In genomic region chr2:156562136-156562535, GRCh38 we compare ENCODE assay signal across 19 cellular contexts.
A peak's percentile ranks its signal among the peaks of the same experiment; 100 is the strongest.
DNase-seq lines count a peak whose midpoint lies in the region; ATAC-seq and TF ChIP-seq lines count a peak whose summit lies in the region.
"Had no signal": no experiment of that assay in that cellular context is flagged by ENCODE, and none has a peak within 500 bp of the region (broad histone marks: within the 10 kb centered on the region; RNA-seq: fewer than 3 reads in every experiment).

No MANE protein-coding gene starts in this region.

- H3K27me3 ChIP-seq in brain microvascular endothelial cell (replicated peaks), result no peaks in the 10 kb centered on the region
- H3K27me3 ChIP-seq: esophagus squamous epithelium had no signal

- no peak overlapping the region for H3K27ac ChIP-seq in brain microvascular endothelial cell
- H3K27ac ChIP-seq: esophagus squamous epithelium, KMS-11 had no signal

- DNase-seq in DMS79 (lab: John Stamatoyannopoulos, UW) (peak; percentile 21), NCI-H1694 (lab: John Stamatoyannopoulos, UW) (peak; percentile 47), NCI-H69 (lab: John Stamatoyannopoulos, UW) (peak; percentile 71), erythroblast (lab: John Stamatoyannopoulos, UW) (peak; percentile 89 to 92), brain microvascular endothelial cell (no peak), middle frontal gyrus (ENCODE audit: extremely low spot score, low spot score) (no peak), NOMO-1 (lab: John Stamatoyannopoulos, UW; ENCODE audit: unreplicated experiment in 2 of 2) (no peak)
- DNase-seq: CD4-positive, alpha-beta memory T cell; esophagus squamous epithelium; head of caudate nucleus; immature natural killer cell; mammary epithelial cell; NCI-H1048; stimulated activated CD4-positive, alpha-beta T cell treated with anti-CD3 and anti-CD28 coated beads, Interleukin-4, amount 100 ng/mL, for 4 hours; stimulated activated CD8-positive, alpha-beta memory T cell treated with anti-CD3 and anti-CD28 coated beads, Interleukin-4, amount 100 ng/mL, for 48 hours had no signal

- in situ Hi-C loops in brain microvascular endothelial cell (cut with HindIII; ENCODE audit: low pct_ligation_motif_present, low sequenced_read_pairs), result no loop called here

- no peak overlapping the region for H3K4me3 ChIP-seq in brain microvascular endothelial cell (ENCODE audit: low read depth, low read length)
- H3K4me3 ChIP-seq: esophagus squamous epithelium, smooth muscle cell had no signal

- TF ChIP-seq CTCF in brain microvascular endothelial cell (IDR thresholded peaks at IDR 0.05; ENCODE audit: low read depth, low read length, missing control alignments), result no peak

- ATAC-seq in HG02852 (IDR thresholded peaks at IDR 0.05; ENCODE audit: unreplicated experiment), result no peak
- ATAC-seq: natural killer cell treated with Interleukin-12 subunit alpha and Interleukin-12 subunit beta and Interleukin-15 and Interleukin-18, amount 100 ng/mL, for 72 hours had no signal

- H3K36me3 ChIP-seq in brain microvascular endothelial cell (replicated peaks), result no peaks in the 10 kb centered on the region

- TF ChIP-seq POLR2A in erythroblast (IDR thresholded peaks at IDR 0.05; ENCODE audit: low read length), result no peak

Comparison
In these comparisons a context has a peak if more than half of its experiments do, and no peak if none do; other contexts are left out.
1. DNase-seq: peak in DMS79 (single experiment), NCI-H1694 (single experiment), NCI-H69 (single experiment) and erythroblast (2 of 2); none in brain microvascular endothelial cell (single experiment), middle frontal gyrus (single experiment) and NOMO-1 (0 of 2).